ENCODE assay signal across 17 cellular contexts in genomic region chr10:66604195-66604594, GRCh38.
"Had no signal": no experiment of that assay in that cellular context is flagged by ENCODE, and none has a peak within 500 bp of the region (broad histone marks: within the 10 kb centered on the region; RNA-seq: fewer than 3 reads in every experiment).

No MANE protein-coding gene starts in this region.

- H3K36me3 Mint-ChIP-seq: activated CD4-positive, alpha-beta memory T cell treated with anti-CD3 and anti-CD28 coated beads for 36 hours; activated CD8-positive, alpha-beta memory T cell treated with anti-CD3 and anti-CD28 coated beads, Interleukin-2, amount 10 ng/mL, durations not matched to agents 7 days and 5 days; activated naive CD8-positive, alpha-beta T cell treated with anti-CD3 and anti-CD28 coated beads for 36 hours had no signal

- H3K4me1 Mint-ChIP-seq: activated B cell treated with CpG ODN at 0.5 μM for 24 hours; activated CD8-positive, alpha-beta memory T cell treated with anti-CD3 and anti-CD28 coated beads, Interleukin-2, amount 10 ng/mL, durations not matched to agents 7 days and 5 days; activated naive CD8-positive, alpha-beta T cell treated with anti-CD3 and anti-CD28 coated beads for 36 hours; nephron had no signal

- H3K4me1 ChIP-seq: suprapubic skin, transverse colon had no signal

- H3K4me3 ChIP-seq: cardiac muscle cell, suprapubic skin, transverse colon had no signal

- DNase-seq: activated B cell treated with CpG ODN at 0.5 μM for 24 hours; activated CD4-positive, alpha-beta memory T cell treated with anti-CD3 and anti-CD28 coated beads for 36 hours; activated CD4-positive, alpha-beta T cell treated with anti-CD3 and anti-CD28 coated beads for 4 hours; activated CD8-positive, alpha-beta memory T cell treated with anti-CD3 and anti-CD28 coated beads, Interleukin-2, amount 10 ng/mL, durations not matched to agents 7 days and 5 days; activated naive CD8-positive, alpha-beta T cell treated with anti-CD3 and anti-CD28 coated beads for 36 hours; amniotic stem cell; effector memory CD4-positive, alpha-beta T cell; midbrain; nucleus accumbens; stimulated activated CD4-positive, alpha-beta T cell treated with anti-CD3 and anti-CD28 coated beads, Interleukin-2, amount 100 ng/mL, for 24 hours; transverse colon had no signal

- H3K27ac ChIP-seq: cardiac muscle cell, suprapubic skin, transverse colon had no signal

- H3K4me3 Mint-ChIP-seq: activated B cell treated with CpG ODN at 0.5 μM for 24 hours; activated CD4-positive, alpha-beta memory T cell treated with anti-CD3 and anti-CD28 coated beads for 36 hours; activated CD8-positive, alpha-beta memory T cell treated with anti-CD3 and anti-CD28 coated beads, Interleukin-2, amount 10 ng/mL, durations not matched to agents 7 days and 5 days; activated naive CD8-positive, alpha-beta T cell treated with anti-CD3 and anti-CD28 coated beads for 36 hours; dendritic cell treated with granulocyte-macrophage colony-stimulating factor and Interleukin-4, amounts not matched to agents 40 ng/mL and 50 ng/mL, for 4 days; nephron; stimulated activated naive CD8-positive, alpha-beta T cell treated with anti-CD3 and anti-CD28 coated beads, Interleukin-15, Interleukin-2, amounts not matched to agents 100 ng/mL and 50 ng/mL, for 24 hours had no signal

- ATAC-seq: activated CD8-positive, alpha-beta memory T cell treated with anti-CD3 and anti-CD28 coated beads, Interleukin-2, amount 10 ng/mL, durations not matched to agents 7 days and 5 days; right cardiac atrium had no signal

- H3K27ac Mint-ChIP-seq: activated B cell treated with CpG ODN at 0.5 μM for 24 hours; activated CD4-positive, alpha-beta memory T cell treated with anti-CD3 and anti-CD28 coated beads for 36 hours; activated CD8-positive, alpha-beta memory T cell treated with anti-CD3 and anti-CD28 coated beads, Interleukin-2, amount 10 ng/mL, durations not matched to agents 7 days and 5 days; activated naive CD8-positive, alpha-beta T cell treated with anti-CD3 and anti-CD28 coated beads for 36 hours; dendritic cell treated with granulocyte-macrophage colony-stimulating factor and Interleukin-4, amounts not matched to agents 40 ng/mL and 50 ng/mL, for 4 days; nephron; stimulated activated naive CD8-positive, alpha-beta T cell treated with anti-CD3 and anti-CD28 coated beads, Interleukin-15, Interleukin-2, amounts not matched to agents 100 ng/mL and 50 ng/mL, for 24 hours had no signal

- H3K27me3 ChIP-seq: cardiac muscle cell, suprapubic skin, transverse colon had no signal

- H3K27me3 Mint-ChIP-seq: activated B cell treated with CpG ODN at 0.5 μM for 24 hours; activated CD4-positive, alpha-beta memory T cell treated with anti-CD3 and anti-CD28 coated beads for 36 hours; activated CD8-positive, alpha-beta memory T cell treated with anti-CD3 and anti-CD28 coated beads, Interleukin-2, amount 10 ng/mL, durations not matched to agents 7 days and 5 days; activated naive CD8-positive, alpha-beta T cell treated with anti-CD3 and anti-CD28 coated beads for 36 hours; dendritic cell treated with granulocyte-macrophage colony-stimulating factor and Interleukin-4, amounts not matched to agents 40 ng/mL and 50 ng/mL, for 4 days; stimulated activated naive CD8-positive, alpha-beta T cell treated with anti-CD3 and anti-CD28 coated beads, Interleukin-15, Interleukin-2, amounts not matched to agents 100 ng/mL and 50 ng/mL, for 24 hours had no signal

- H3K36me3 ChIP-seq: cardiac muscle cell, suprapubic skin, transverse colon had no signal
